ENCODE assay signal across 8 cellular contexts in the genomic region with DNA sequence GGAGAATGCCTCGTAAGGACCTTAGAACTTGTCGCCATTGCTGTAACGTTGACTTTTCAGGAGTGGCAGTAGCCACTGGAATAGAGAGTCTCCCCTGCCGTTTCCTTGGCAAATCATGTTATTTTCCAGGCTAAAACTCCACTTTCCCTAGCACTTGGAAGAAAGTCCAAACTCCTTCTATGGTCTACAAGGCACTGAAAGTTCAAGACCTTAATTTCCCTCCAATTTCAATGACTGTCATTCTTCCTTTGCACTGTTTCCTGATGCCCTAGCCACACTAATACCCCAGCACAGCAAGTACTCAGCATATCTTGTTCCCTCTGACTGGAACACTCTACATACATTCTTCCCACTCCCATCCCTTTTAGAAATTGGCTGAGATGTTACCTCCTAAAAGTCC. TPM values are rescaled to one million over a fixed set of nuclear protein-coding genes. Genes with fewer than 3 reads are reported as not detected.
DNase-seq lines count a peak whose midpoint lies in the region; ATAC-seq and TF ChIP-seq lines count a peak whose summit lies in the region.

No MANE protein-coding gene starts in this region.

- H3K27ac Mint-ChIP-seq in CD4-positive, CD25-positive, alpha-beta regulatory T cell: peak overlapping the region; percentile 43 to 86 (median 85)
- peak overlapping the region; percentile 95 to 98 for H3K27ac Mint-ChIP-seq in effector memory CD8-positive, alpha-beta T cell

- H3K27me3 Mint-ChIP-seq in CD4-positive, CD25-positive, alpha-beta regulatory T cell: peaks cover 17% of the 10 kb centered on the region
- H3K27me3 Mint-ChIP-seq in effector memory CD8-positive, alpha-beta T cell: no peaks in the 10 kb centered on the region

- peaks cover 25 to 41% (median 27%) of the 10 kb centered on the region in 4 donors for H3K4me1 Mint-ChIP-seq in CD4-positive, CD25-positive, alpha-beta regulatory T cell
- peaks cover 25 to 38% of the 10 kb centered on the region in 2 donors for H3K4me1 Mint-ChIP-seq in effector memory CD8-positive, alpha-beta T cell (ENCODE audit: low read depth in 2 of 2)

- peak overlapping the region; percentile 95 for H2AFZ ChIP-seq in OCI-LY3 (ENCODE audit: low read depth, low read length)
- H2AFZ ChIP-seq in neuron (ENCODE audit: low read depth, low read length): peak overlapping the region; percentile 93

- H3K9me3 Mint-ChIP-seq in CD4-positive, CD25-positive, alpha-beta regulatory T cell: peaks cover 0 to 3% (median 0%) of the 10 kb centered on the region in 7 donors
- H3K9me3 Mint-ChIP-seq in effector memory CD8-positive, alpha-beta T cell: no peaks in the 10 kb centered on the region

- H3K36me3 Mint-ChIP-seq in CD4-positive, CD25-positive, alpha-beta regulatory T cell: no peaks in the 10 kb centered on the region
- H3K36me3 Mint-ChIP-seq in effector memory CD8-positive, alpha-beta T cell (ENCODE audit: insufficient read depth): peaks cover 22% of the 10 kb centered on the region

- no peaks in the 10 kb centered on the region for H3K36me3 ChIP-seq in CD4-positive, CD25-positive, alpha-beta regulatory T cell (ENCODE audit: control insufficient read depth, insufficient read depth, low read length)
- H3K36me3 ChIP-seq in OCI-LY3 (replicated peaks; ENCODE audit: low read depth, low read length) (no peaks in the 10 kb centered on the region), neuron (ENCODE audit: insufficient read depth, low read length) (no peaks in the 10 kb centered on the region)

- peak overlapping the region; percentile 88 for H3K4me3 ChIP-seq in CD4-positive, CD25-positive, alpha-beta regulatory T cell (ENCODE audit: low read depth, low read length)
- H3K4me3 ChIP-seq in OCI-LY3 (ENCODE audit: low read length) (peak overlapping the region; percentile 97), neuron (ENCODE audit: low read length) (peak overlapping the region; percentile 63)

- H3K9me3 ChIP-seq in CD4-positive, CD25-positive, alpha-beta regulatory T cell (ENCODE audit: control insufficient read depth in 2 of 2, low read length in 2 of 2): no peaks in the 10 kb centered on the region
- no peaks in the 10 kb centered on the region for H3K9me3 ChIP-seq in OCI-LY3 (ENCODE audit: insufficient read depth, low read length)
- H3K9me3 ChIP-seq in neuron (ENCODE audit: low read length): no peaks in the 10 kb centered on the region

- H3K9ac ChIP-seq in OCI-LY3 (ENCODE audit: low read length): peak overlapping the region; percentile 86; the same call in 1 of the 2 replicates

- peak overlapping the region; percentile 76 for H3K4me2 ChIP-seq in OCI-LY3 (ENCODE audit: low read length)

- H3K4me1 ChIP-seq in CD4-positive, CD25-positive, alpha-beta regulatory T cell (ENCODE audit: control insufficient read depth, insufficient read depth, low read length, poor library complexity, severe bottlenecking): peaks cover 32% of the 10 kb centered on the region
- H3K4me1 ChIP-seq in OCI-LY3 (ENCODE audit: low read length) (peaks cover 12% of the 10 kb centered on the region), neuron (ENCODE audit: insufficient read depth, low read length) (peaks cover 30% of the 10 kb centered on the region)

- TF ChIP-seq CTCF in OCI-LY3 (IDR thresholded peaks at IDR 0.05; ENCODE audit: low read depth, low read length): no peak

- no peak for ATAC-seq in CD4-positive, CD25-positive, alpha-beta regulatory T cell (ENCODE audit: low read depth in 2 of 2)
- no peak for ATAC-seq in effector memory CD8-positive, alpha-beta T cell (replicated peaks)

- no peaks in the 10 kb centered on the region for H3K27me3 ChIP-seq in CD4-positive, CD25-positive, alpha-beta regulatory T cell (ENCODE audit: control insufficient read depth, insufficient read depth, low read length)
- no peaks in the 10 kb centered on the region for H3K27me3 ChIP-seq in OCI-LY3 (ENCODE audit: low read depth, low read length)
- peaks cover 2% of the 10 kb centered on the region for H3K27me3 ChIP-seq in neuron (ENCODE audit: insufficient read depth, low read length)

- H4K20me1 ChIP-seq in OCI-LY3 (ENCODE audit: insufficient read depth, low read length): 0 out of 2 replicates have a peak, but pooled peaks cover 5% of the 10 kb centered on the region

- peak overlapping the region; percentile 96 to 100 (median 98) for H3K4me3 Mint-ChIP-seq in CD4-positive, CD25-positive, alpha-beta regulatory T cell
- peak overlapping the region; percentile 97 to 99 for H3K4me3 Mint-ChIP-seq in effector memory CD8-positive, alpha-beta T cell

- H3K27ac ChIP-seq in CD4-positive, CD25-positive, alpha-beta regulatory T cell (ENCODE audit: insufficient read depth, low read length, poor library complexity, severe bottlenecking): peak overlapping the region; percentile 72
- no peak overlapping the region for H3K27ac ChIP-seq in OCI-LY3 (ENCODE audit: low read length)

- DNase-seq in CD4-positive, CD25-positive, alpha-beta regulatory T cell: no peak
- DNase-seq in effector memory CD8-positive, alpha-beta T cell: no peak
- DNase-seq in activated effector memory CD4-positive, alpha-beta T cell treated with Interleukin-2 at 50 U/mL for 16 hours: no peak
- DNase-seq in A172 (ENCODE audit: low spot score) (no peak), COLO668 (lab: John Stamatoyannopoulos, UW; ENCODE audit: unreplicated experiment) (no peak)
- DNase-seq in stimulated activated CD8-positive, alpha-beta memory T cell treated with anti-CD3 and anti-CD28 coated beads, Interleukin-4, amount 100 ng/mL, for 48 hours: no peak

- H3K79me2 ChIP-seq in OCI-LY3 (ENCODE audit: low read length): peaks cover 32% of the 10 kb centered on the region

RNA-seq across cellular contexts. Expression of gene TBPL1, which starts 1.8 kb away (rescaled TPM):
- total RNA-seq in CD4-positive, CD25-positive, alpha-beta regulatory T cell: 32.2 TPM
- 10 to 100 TPM; 55.1 to 73.6 (median 59.1) TPM for polyA plus RNA-seq in CD4-positive, CD25-positive, alpha-beta regulatory T cell
- 31.1 and 32.3 TPM in 2 replicates for total RNA-seq in A172 (2014; rRNA removed; shearing (Covaris generic))
